Comparison of ENCODE assay signal across 8 cellular contexts in genomic region chr1:247110627-247111258, GRCh38. TPM values are rescaled to one million over a fixed set of nuclear protein-coding genes. Genes with fewer than 3 reads are reported as not detected.
DNase-seq lines count a peak whose midpoint lies in the region; ATAC-seq and TF ChIP-seq lines count a peak whose summit lies in the region.

No MANE protein-coding gene starts in this region.

- POLR2A ChIA-PET in CD4-positive, alpha-beta memory T cell (lab: Charles Lee; ENCODE audit: partially characterized antibody) = no interaction called here

- H3K79me2 ChIP-seq in neural cell (replicated peaks; ENCODE audit: insufficient read depth, low read length) = no peaks in the 10 kb centered on the region

- peak overlapping the region in 1 of 2 donors; percentile 22 for H3K4me3 ChIP-seq in CD4-positive, alpha-beta memory T cell (ENCODE audit: low read length in 2 of 2)
- peak overlapping the region; percentile 78 for H3K4me3 ChIP-seq in endodermal cell (ENCODE audit: low read length)
- peak overlapping the region; percentile 67 for H3K4me3 ChIP-seq in neural cell (ENCODE audit: low read length)
- H3K4me3 ChIP-seq in upper lobe of right lung = peak overlapping the region; percentile 65

- H3K4me1 Mint-ChIP-seq in CD4-positive, alpha-beta memory T cell = peaks cover 5 to 6% (median 6%) of the 10 kb centered on the region in 4 donors
- peaks cover 8% of the 10 kb centered on the region for H3K4me1 Mint-ChIP-seq in T-helper 2 cell treated with Interferon-gamma antibody and Interleukin-4, amounts not matched to agents 5 μg/mL and 100 μg/mL, for 36 hours (ENCODE audit: low read depth)
- H3K4me1 Mint-ChIP-seq in endodermal cell = peaks cover 11% of the 10 kb centered on the region

- TF ChIP-seq CTCF in endodermal cell (conservative IDR thresholded peaks at IDR 0.05) = no peak
- TF ChIP-seq CTCF in neural cell (IDR thresholded peaks at IDR 0.05; ENCODE audit: poor library complexity, severe bottlenecking) = no peak
- no peak for TF ChIP-seq CTCF in upper lobe of right lung (IDR thresholded peaks at IDR 0.05)

- no peak overlapping the region for H2AFZ ChIP-seq in neural cell (ENCODE audit: low read depth, low read length)

- peaks cover 0 to 6% (median 0%) of the 10 kb centered on the region in 8 donors for H3K9me3 Mint-ChIP-seq in CD4-positive, alpha-beta memory T cell
- peaks cover 20% of the 10 kb centered on the region for H3K9me3 Mint-ChIP-seq in T-helper 2 cell treated with Interferon-gamma antibody and Interleukin-4, amounts not matched to agents 5 μg/mL and 100 μg/mL, for 36 hours
- H3K9me3 Mint-ChIP-seq in endodermal cell = peaks cover 5% of the 10 kb centered on the region

- H3K4me3 Mint-ChIP-seq in CD4-positive, alpha-beta memory T cell = peak overlapping the region; percentile 71 to 84 (median 76)
- H3K4me3 Mint-ChIP-seq in T-helper 2 cell treated with Interferon-gamma antibody and Interleukin-4, amounts not matched to agents 5 μg/mL and 100 μg/mL, for 36 hours = peak overlapping the region; percentile 77
- H3K4me3 Mint-ChIP-seq in endodermal cell = peak overlapping the region; percentile 60

- H3K9me3 ChIP-seq in CD4-positive, alpha-beta memory T cell (ENCODE audit: control insufficient read depth in 1 of 2, low read length in 2 of 2) = no peaks in the 10 kb centered on the region
- H3K9me3 ChIP-seq in endodermal cell (ENCODE audit: control insufficient read depth, low read length) (no peaks in the 10 kb centered on the region), neural cell (ENCODE audit: low read length) (no peaks in the 10 kb centered on the region), upper lobe of right lung (no peaks in the 10 kb centered on the region)

- no peaks in the 10 kb centered on the region for H4K20me1 ChIP-seq in neural cell (ENCODE audit: insufficient read depth)

- peaks cover 34 to 35% of the 10 kb centered on the region in 2 donors for H3K27me3 Mint-ChIP-seq in CD4-positive, alpha-beta memory T cell
- H3K27me3 Mint-ChIP-seq in T-helper 2 cell treated with Interferon-gamma antibody and Interleukin-4, amounts not matched to agents 5 μg/mL and 100 μg/mL, for 36 hours (ENCODE audit: low read depth) = peaks cover 57% of the 10 kb centered on the region
- peaks cover 50% of the 10 kb centered on the region for H3K27me3 Mint-ChIP-seq in endodermal cell (ENCODE audit: insufficient read depth)

- no peak for TF ChIP-seq EP300 in neural cell (conservative IDR thresholded peaks at IDR 0.05; ENCODE audit: poor library complexity, severe bottlenecking)

- H3K9ac ChIP-seq in endodermal cell (ENCODE audit: extremely low read depth, low read length, poor library complexity, severe bottlenecking) (peak overlapping the region; percentile 30), neural cell (ENCODE audit: low read length) (no peak overlapping the region)

- no peaks in the 10 kb centered on the region for H3F3A ChIP-seq in neural cell (ENCODE audit: insufficient read depth, low read length, poor library complexity, severe bottlenecking)

- H3K36me3 Mint-ChIP-seq in CD4-positive, alpha-beta memory T cell = peaks cover 0 to 2% of the 10 kb centered on the region in 2 donors
- H3K36me3 Mint-ChIP-seq in T-helper 2 cell treated with Interferon-gamma antibody and Interleukin-4, amounts not matched to agents 5 μg/mL and 100 μg/mL, for 36 hours (ENCODE audit: low read depth) = peaks cover 1% of the 10 kb centered on the region
- H3K36me3 Mint-ChIP-seq in endodermal cell (ENCODE audit: low read depth) = no peaks in the 10 kb centered on the region

- intact Hi-C loops in CD4-positive, alpha-beta memory T cell (cut with micrococcal nuclease) = no loop called here
- intact Hi-C loops in upper lobe of right lung (cut with DNase I) = no loop called here

- 39 to 55% methylated on average over 20 to 30 of the region's 30 CpGs for WGBS in endodermal cell (ENCODE audit: insufficient coverage in 1 of 2, insufficient read length in 1 of 2), 2 experiments

- CTCF ChIA-PET in CD4-positive, alpha-beta memory T cell (lab: Charles Lee; ENCODE audit: partially characterized antibody) = no interaction called here

- H3K9me2 ChIP-seq in neural cell (ENCODE audit: insufficient read depth, low read length) = no peaks in the 10 kb centered on the region

- peaks cover 9% of the 10 kb centered on the region for H3K27me3 ChIP-seq in CD4-positive, alpha-beta memory T cell (ENCODE audit: insufficient read depth, low read length)
- H3K27me3 ChIP-seq in endodermal cell (ENCODE audit: control insufficient read depth, insufficient read depth, low read length, poor library complexity, severe bottlenecking) (peaks cover 17% of the 10 kb centered on the region), neural cell (ENCODE audit: insufficient read depth, low read depth, low read length) (peaks cover 20% of the 10 kb centered on the region), upper lobe of right lung (no peaks in the 10 kb centered on the region)

- no peak overlapping the region for H3K27ac Mint-ChIP-seq in CD4-positive, alpha-beta memory T cell
- H3K27ac Mint-ChIP-seq in T-helper 2 cell treated with Interferon-gamma antibody and Interleukin-4, amounts not matched to agents 5 μg/mL and 100 μg/mL, for 36 hours = peak overlapping the region; percentile 8
- H3K27ac Mint-ChIP-seq in endodermal cell = no peak overlapping the region

- no peak for TF ChIP-seq RAD21 in neural cell (conservative IDR thresholded peaks at IDR 0.05)

- DNase-seq in CD4-positive, alpha-beta memory T cell = peak in 3 of 5 donors; percentile 12 to 21 (median 20)
- peak; percentile 66 for DNase-seq in T-helper 2 cell treated with Interferon-gamma antibody and Interleukin-4, amounts not matched to agents 5 μg/mL and 100 μg/mL, for 36 hours (ENCODE audit: low spot score)
- DNase-seq in endodermal cell (peak; percentile 64), upper lobe of right lung (no peak), DMS153 treated with DMSO at 0.1 percent for 48 hours (lab: John Stamatoyannopoulos, UW; ENCODE audit: unreplicated experiment) (no peak)

- no peak for ATAC-seq in upper lobe of right lung
- ATAC-seq in GM18519 (IDR thresholded peaks at IDR 0.05; ENCODE audit: low FRiP score, unreplicated experiment) = no peak
- no peak for ATAC-seq in GM21381 (IDR thresholded peaks at IDR 0.05; ENCODE audit: unreplicated experiment)

- H3K36me3 ChIP-seq in CD4-positive, alpha-beta memory T cell (ENCODE audit: insufficient read depth, low read length) = no peaks in the 10 kb centered on the region
- H3K36me3 ChIP-seq in endodermal cell (ENCODE audit: control insufficient read depth, insufficient read depth, low read length) (no peaks in the 10 kb centered on the region), neural cell (ENCODE audit: insufficient read depth, low read length) (no peaks in the 10 kb centered on the region), upper lobe of right lung (no peaks in the 10 kb centered on the region)

- no peak overlapping the region for H3K4me2 ChIP-seq in neural cell (ENCODE audit: low read length)

- H3K4me1 ChIP-seq in CD4-positive, alpha-beta memory T cell (ENCODE audit: insufficient read depth, low read length) = peaks cover 14% of the 10 kb centered on the region
- H3K4me1 ChIP-seq in endodermal cell (ENCODE audit: control insufficient read depth, insufficient read depth, low read length) (no peaks in the 10 kb centered on the region), upper lobe of right lung (peaks cover 6% of the 10 kb centered on the region)

- H3K27ac ChIP-seq in CD4-positive, alpha-beta memory T cell (ENCODE audit: low read depth, low read length) = no peak overlapping the region
- H3K27ac ChIP-seq in endodermal cell (ENCODE audit: low read depth, low read length) (no peak overlapping the region), neural cell (ENCODE audit: low read length) (no peak overlapping the region), upper lobe of right lung (peak overlapping the region; percentile 80)

TF ChIP-seq in neural cell, 6 proteins besides CTCF, POLR2A, EP300 and RAD21 (continues in another document):
- TF ChIP-seq, protein P1, sequence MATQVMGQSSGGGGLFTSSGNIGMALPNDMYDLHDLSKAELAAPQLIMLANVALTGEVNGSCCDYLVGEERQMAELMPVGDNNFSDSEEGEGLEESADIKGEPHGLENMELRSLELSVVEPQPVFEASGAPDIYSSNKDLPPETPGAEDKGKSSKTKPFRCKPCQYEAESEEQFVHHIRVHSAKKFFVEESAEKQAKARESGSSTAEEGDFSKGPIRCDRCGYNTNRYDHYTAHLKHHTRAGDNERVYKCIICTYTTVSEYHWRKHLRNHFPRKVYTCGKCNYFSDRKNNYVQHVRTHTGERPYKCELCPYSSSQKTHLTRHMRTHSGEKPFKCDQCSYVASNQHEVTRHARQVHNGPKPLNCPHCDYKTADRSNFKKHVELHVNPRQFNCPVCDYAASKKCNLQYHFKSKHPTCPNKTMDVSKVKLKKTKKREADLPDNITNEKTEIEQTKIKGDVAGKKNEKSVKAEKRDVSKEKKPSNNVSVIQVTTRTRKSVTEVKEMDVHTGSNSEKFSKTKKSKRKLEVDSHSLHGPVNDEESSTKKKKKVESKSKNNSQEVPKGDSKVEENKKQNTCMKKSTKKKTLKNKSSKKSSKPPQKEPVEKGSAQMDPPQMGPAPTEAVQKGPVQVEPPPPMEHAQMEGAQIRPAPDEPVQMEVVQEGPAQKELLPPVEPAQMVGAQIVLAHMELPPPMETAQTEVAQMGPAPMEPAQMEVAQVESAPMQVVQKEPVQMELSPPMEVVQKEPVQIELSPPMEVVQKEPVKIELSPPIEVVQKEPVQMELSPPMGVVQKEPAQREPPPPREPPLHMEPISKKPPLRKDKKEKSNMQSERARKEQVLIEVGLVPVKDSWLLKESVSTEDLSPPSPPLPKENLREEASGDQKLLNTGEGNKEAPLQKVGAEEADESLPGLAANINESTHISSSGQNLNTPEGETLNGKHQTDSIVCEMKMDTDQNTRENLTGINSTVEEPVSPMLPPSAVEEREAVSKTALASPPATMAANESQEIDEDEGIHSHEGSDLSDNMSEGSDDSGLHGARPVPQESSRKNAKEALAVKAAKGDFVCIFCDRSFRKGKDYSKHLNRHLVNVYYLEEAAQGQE (IDR thresholded peaks at IDR 0.05; ENCODE audit: borderline replicate concordance) = no peak
- TF ChIP-seq TAF1 (IDR thresholded peaks at IDR 0.05; ENCODE audit: low read depth) = no peak
- no peak for TF ChIP-seq SMC3 (conservative IDR thresholded peaks at IDR 0.05; ENCODE audit: poor library complexity)

RNA-seq across cellular contexts. Expression of gene ZNF669, which starts 6.6 kb away (rescaled TPM):
- total RNA-seq in CD4-positive, alpha-beta memory T cell = 10 to 100 TPM; 12.0 to 14.7 TPM
- polyA plus RNA-seq in CD4-positive, alpha-beta memory T cell = 10 to 100 TPM; 11.3 to 14.8 TPM
- total RNA-seq in endodermal cell (10 to 100 TPM; 14.3 to 20.6 TPM), upper lobe of right lung (8.9 TPM)
- polyA plus RNA-seq in endodermal cell (2013, experiment 1 of 2) = 14.8 TPM
- 13.7 TPM for polyA plus RNA-seq in endodermal cell (2013, experiment 2 of 2)
- 22.7 and 29.9 TPM in 2 replicates for polyA plus RNA-seq in neural cell
- 62.6 and 70.2 TPM in 2 replicates for polyA minus RNA-seq in neural cell

RNA-seq across cellular contexts. Expression of gene ZNF670, which starts 32.1 kb away (rescaled TPM):
- 1 to 10 TPM; 2.9 to 3.3 TPM for total RNA-seq in CD4-positive, alpha-beta memory T cell
- 1 to 10 TPM; 1.6 to 2.1 TPM for polyA plus RNA-seq in CD4-positive, alpha-beta memory T cell
- total RNA-seq in endodermal cell = 10 to 100 TPM; 10.9 to 15.7 TPM
- polyA plus RNA-seq in endodermal cell (2013, experiment 1 of 2) = 14.0 TPM
- 13.1 TPM for polyA plus RNA-seq in endodermal cell (2013, experiment 2 of 2)
- 9.3 and 10.6 TPM in 2 replicates for polyA plus RNA-seq in neural cell
- 25.9 and 26.3 TPM in 2 replicates for polyA minus RNA-seq in neural cell
- total RNA-seq in upper lobe of right lung = 3.2 TPM

Comparison
In these comparisons a context has a peak if more than half of its experiments do, and no peak if none do; other contexts are left out.
1. DNase-seq: peak in CD4-positive, alpha-beta memory T cell (3 of 5), T-helper 2 cell treated with Interferon-gamma antibody and Interleukin-4, amounts not matched to agents 5 μg/mL and 100 μg/mL, for 36 hours (single experiment) and endodermal cell (single experiment); none in upper lobe of right lung (single experiment) and DMS153 treated with DMSO at 0.1 percent for 48 hours (single experiment).
2. Peak in every context shown above with its lines, with median percentiles within 50 percentile points of each other: H3K4me3 Mint-ChIP-seq.